Comparison of ENCODE assay signal across 28 cellular contexts in the genomic region with DNA sequence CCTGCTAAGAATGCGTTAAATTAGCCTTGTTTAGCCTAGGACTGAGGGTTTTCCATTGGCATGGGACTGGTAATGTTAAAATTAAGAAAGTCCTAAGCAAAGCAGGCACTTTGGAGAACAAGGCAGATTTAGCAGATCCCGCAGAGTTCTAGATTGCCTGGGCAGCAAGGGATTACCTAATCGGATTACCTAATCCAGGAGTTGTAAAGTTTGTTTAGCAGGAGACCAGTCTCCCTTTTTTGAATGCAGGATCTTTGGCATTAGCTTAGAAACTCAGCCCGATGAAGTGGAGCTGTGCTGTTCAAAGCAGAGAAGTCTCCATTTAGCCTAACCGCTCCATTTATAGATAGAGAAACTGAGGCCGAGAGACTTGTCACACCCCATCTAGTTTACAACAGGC.
"Had no signal": no experiment of that assay in that cellular context is flagged by ENCODE, and none has a peak within 500 bp of the region (broad histone marks: within the 10 kb centered on the region; RNA-seq: fewer than 3 reads in every experiment).

No MANE protein-coding gene starts in this region.

- H3K27ac ChIP-seq: colonic mucosa, coronary artery, dorsolateral prefrontal cortex, epithelial cell of prostate, esophagus muscularis mucosa, esophagus squamous epithelium, foreskin keratinocyte, gastrocnemius medialis, gastroesophageal sphincter, heart left ventricle, heart right ventricle had no signal

- FAIRE-seq: colon, endometrium, endothelial cell of umbilical vein, frontal cortex had no signal

- H3K36me3 ChIP-seq: colonic mucosa, esophagus muscularis mucosa, esophagus squamous epithelium, gastrocnemius medialis, gastroesophageal sphincter, heart left ventricle, heart right ventricle had no signal

- ATAC-seq: effector memory CD8-positive, alpha-beta T cell; esophagus mucosa; foreskin keratinocyte; gastrocnemius medialis; gastroesophageal sphincter; heart left ventricle; heart right ventricle had no signal

- H3K27me3 ChIP-seq: colonic mucosa, esophagus muscularis mucosa, esophagus squamous epithelium, foreskin keratinocyte, gastrocnemius medialis, gastroesophageal sphincter, heart left ventricle, heart right ventricle had no signal

- H3K4me1 ChIP-seq: colonic mucosa, esophagus squamous epithelium, foreskin keratinocyte, gastrocnemius medialis, gastroesophageal sphincter had no signal

- H3K4me3 ChIP-seq: colonic mucosa, coronary artery, dorsolateral prefrontal cortex, esophagus muscularis mucosa, esophagus squamous epithelium, gastrocnemius medialis, gastroesophageal sphincter, heart left ventricle, heart right ventricle had no signal

- H3K9me3 ChIP-seq: colonic mucosa, esophagus muscularis mucosa, esophagus squamous epithelium, gastrocnemius medialis, gastroesophageal sphincter, heart left ventricle, heart right ventricle had no signal

- DNase-seq: colonic mucosa; cortex of kidney; dermis blood vessel endothelial cell; dorsolateral prefrontal cortex; effector CD4-positive, alpha-beta T cell; effector CD8-positive, alpha-beta T cell; effector memory CD4-positive, alpha-beta T cell; effector memory CD8-positive, alpha-beta T cell; endodermal cell; erythroblast; esophagus squamous epithelium; foreskin fibroblast; foreskin keratinocyte; foreskin melanocyte; gastrocnemius medialis; glutamatergic neuron; head of caudate nucleus; heart left ventricle; heart right ventricle had no signal
